In the genomic region with DNA sequence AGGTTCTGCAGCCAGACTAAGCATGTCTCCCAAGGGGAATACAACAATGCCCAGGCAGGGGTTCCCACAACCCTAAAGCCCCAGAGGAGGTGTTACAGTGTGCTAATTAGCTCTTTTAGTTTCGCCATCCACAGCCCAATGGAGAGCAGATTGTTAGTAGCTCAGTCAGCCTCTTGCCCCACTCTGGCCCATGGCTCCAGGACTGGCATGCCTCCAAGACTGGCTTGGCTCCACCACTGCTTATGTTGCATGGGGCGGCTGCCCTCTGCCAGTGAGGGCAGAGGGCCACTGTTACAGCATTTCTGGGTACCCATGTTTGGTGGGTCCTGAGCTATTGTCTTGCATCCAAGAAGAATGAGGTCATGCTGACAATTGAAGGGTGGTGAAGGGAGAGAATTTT, we compare ENCODE assay signal across 21 cellular contexts.
DNase-seq lines count a peak whose midpoint lies in the region; ATAC-seq and TF ChIP-seq lines count a peak whose summit lies in the region.
"Had no signal": no experiment of that assay in that cellular context is flagged by ENCODE, and none has a peak within 500 bp of the region (broad histone marks: within the 10 kb centered on the region; RNA-seq: fewer than 3 reads in every experiment).

No MANE protein-coding gene starts in this region.

- H3K9ac ChIP-seq in mammary epithelial cell (ENCODE audit: insufficient read depth, low read length) (no peak overlapping the region), neural progenitor cell (no peak overlapping the region), trophoblast cell (ENCODE audit: low read length) (no peak overlapping the region)

- 94% methylated on average over 2 of the region's 2 CpGs for WGBS in mammary epithelial cell (ENCODE audit: low coverage, missing lambda C conversion rate)
- WGBS in trophoblast cell (ENCODE audit: extremely low coverage, insufficient coverage, insufficient read length): no CpG with 5 or more reads among the region's 2 CpGs

- H2BK120ac ChIP-seq in trophoblast cell (ENCODE audit: insufficient read depth, low read length, poor library complexity): no peak overlapping the region

- no peak overlapping the region for H3K4ac ChIP-seq in trophoblast cell (ENCODE audit: low read depth, low read length)

- H3K4me3 ChIP-seq in mammary epithelial cell (replicated peaks in 1 of 3; ENCODE audit: insufficient read depth in 1 of 3, low read depth in 2 of 3, low read length in 3 of 3) (no peak overlapping the region), MG63 (no peak overlapping the region), neural progenitor cell (no peak overlapping the region), trophoblast cell (ENCODE audit: low read depth, low read length) (no peak overlapping the region), WERI-Rb-1 (ENCODE audit: low read depth, low read length) (no peak overlapping the region)
- H3K4me3 ChIP-seq: A549, GM12878, GM23338 had no signal

- peak; percentile 43 for ATAC-seq in stimulated activated effector memory CD8-positive, alpha-beta T cell treated with anti-CD3 and anti-CD28 coated beads, Interleukin-12 subunit alpha, Interleukin-12 subunit beta, amount 100 ng/mL, for 72 hours
- ATAC-seq: A549, GM12878, GM23338, HCT116 had no signal

- H3K36me3 ChIP-seq in mammary epithelial cell (ENCODE audit: insufficient read depth, low read length) (no peaks in the 10 kb centered on the region), MG63 (no peaks in the 10 kb centered on the region), neural progenitor cell (no peaks in the 10 kb centered on the region), trophoblast cell (ENCODE audit: control insufficient read depth in 1 of 2, insufficient read depth in 2 of 2, low read length in 2 of 2) (no peaks in the 10 kb centered on the region), WERI-Rb-1 (no peaks in the 10 kb centered on the region)

- in situ Hi-C loops in mammary epithelial cell (cut with MboI; ENCODE audit: low sequenced_read_pairs in 2 of 2): loop anchor here (25.0 kb wide), 2 partner anchors 1094 to 1119 kb away; no protein-coding TSS in a partner anchor

- dilution Hi-C loops in mammary epithelial cell (cut with HindIII; ENCODE audit: low sequenced_read_pairs): loop anchor here (25.0 kb wide), 1 partner anchor 1069 kb away; no protein-coding TSS in a partner anchor

- no peaks in the 10 kb centered on the region for H3K36me3 Mint-ChIP-seq in MCF 10A (ENCODE audit: insufficient read depth, unreplicated experiment)
- no peaks in the 10 kb centered on the region for H3K36me3 Mint-ChIP-seq in neural progenitor cell
- H3K36me3 Mint-ChIP-seq in stimulated activated effector memory CD8-positive, alpha-beta T cell treated with anti-CD3 and anti-CD28 coated beads, Interleukin-12 subunit alpha, Interleukin-12 subunit beta, amount 100 ng/mL, for 72 hours: no peaks in the 10 kb centered on the region
- H3K36me3 Mint-ChIP-seq: CD4-positive, alpha-beta memory T cell had no signal

- H3K27ac ChIP-seq in mammary epithelial cell (ENCODE audit: insufficient read depth, low read depth, low read length) (no peak overlapping the region), neural progenitor cell (no peak overlapping the region), trophoblast cell (ENCODE audit: low read depth, low read length) (no peak overlapping the region), WERI-Rb-1 (no peak overlapping the region)
- H3K27ac ChIP-seq: A549 had no signal

- H2AK5ac ChIP-seq in trophoblast cell (ENCODE audit: low read length): no peak overlapping the region

- H2BK12ac ChIP-seq in trophoblast cell (ENCODE audit: low read length): no peak overlapping the region

- no peaks in the 10 kb centered on the region for H3K79me1 ChIP-seq in trophoblast cell (ENCODE audit: low read length)

- H3K4me3 Mint-ChIP-seq in MCF 10A (ENCODE audit: unreplicated experiment) (no peak overlapping the region), neural progenitor cell (no peak overlapping the region)
- H3K4me3 Mint-ChIP-seq in stimulated activated effector memory CD8-positive, alpha-beta T cell treated with anti-CD3 and anti-CD28 coated beads, Interleukin-12 subunit alpha, Interleukin-12 subunit beta, amount 100 ng/mL, for 72 hours: no peak overlapping the region
- H3K4me3 Mint-ChIP-seq: CD4-positive, alpha-beta memory T cell; GM23338; H9 had no signal

- H3K27ac Mint-ChIP-seq in MCF 10A (ENCODE audit: low read depth, unreplicated experiment) (no peak overlapping the region), neural progenitor cell (no peak overlapping the region)
- no peak overlapping the region for H3K27ac Mint-ChIP-seq in stimulated activated effector memory CD8-positive, alpha-beta T cell treated with anti-CD3 and anti-CD28 coated beads, Interleukin-12 subunit alpha, Interleukin-12 subunit beta, amount 100 ng/mL, for 72 hours
- H3K27ac Mint-ChIP-seq: CD4-positive, alpha-beta memory T cell; GM23338 had no signal

- intact Hi-C loops in MCF 10A (cut with micrococcal nuclease): no loop called here
- intact Hi-C loops in mammary epithelial cell (cut with micrococcal nuclease): no loop called here

- H3K27me3 Mint-ChIP-seq in MCF 10A (ENCODE audit: insufficient read depth, unreplicated experiment) (peaks cover 81% of the 10 kb centered on the region), neural progenitor cell (ENCODE audit: insufficient read depth, low read depth) (peaks cover 6% of the 10 kb centered on the region)

- H2AFZ ChIP-seq in mammary epithelial cell (ENCODE audit: low read depth, low read length): no peak overlapping the region
- H2AFZ ChIP-seq in neural progenitor cell (replicated peaks): no peak overlapping the region
- H2AFZ ChIP-seq in trophoblast cell (ENCODE audit: insufficient read depth, low read length, poor library complexity): no peak overlapping the region

- BruUV-seq in MCF 10A (replicated peaks; lab: Mats Ljungman, UMichigan) (no TSS peak), mammary epithelial cell (replicated peaks; lab: Mats Ljungman, UMichigan) (no TSS peak)

- H3K4me1 Mint-ChIP-seq in MCF 10A (ENCODE audit: insufficient read depth, unreplicated experiment) (no peaks in the 10 kb centered on the region), neural progenitor cell (no peaks in the 10 kb centered on the region)
- no peaks in the 10 kb centered on the region for H3K4me1 Mint-ChIP-seq in stimulated activated effector memory CD8-positive, alpha-beta T cell treated with anti-CD3 and anti-CD28 coated beads, Interleukin-12 subunit alpha, Interleukin-12 subunit beta, amount 100 ng/mL, for 72 hours
- H3K4me1 Mint-ChIP-seq: CD4-positive, alpha-beta memory T cell had no signal

- no peak overlapping the region for H4K91ac ChIP-seq in trophoblast cell (ENCODE audit: low read depth, low read length)

- no peak overlapping the region for H3K18ac ChIP-seq in trophoblast cell (ENCODE audit: low read length)

- CTCF ChIA-PET in MCF 10A (lab: Yijun Ruan, JAX) (interaction anchor here (0.6 kb wide), 2 partner anchors 20 to 126 kb away, joined by 3 read pairs; no protein-coding TSS in a partner anchor), mammary epithelial cell (lab: Charles Lee; ENCODE audit: low non-redundant PET) (no interaction called here)

- H3K9me3 ChIP-seq in mammary epithelial cell (replicated peaks; ENCODE audit: insufficient read depth, low read length): no peaks in the 10 kb centered on the region
- H3K9me3 ChIP-seq in MG63: no peaks in the 10 kb centered on the region
- no peaks in the 10 kb centered on the region for H3K9me3 ChIP-seq in neural progenitor cell (ENCODE audit: low read depth)
- H3K9me3 ChIP-seq in trophoblast cell (ENCODE audit: insufficient read depth, low read depth, low read length): no peaks in the 10 kb centered on the region
- no peaks in the 10 kb centered on the region for H3K9me3 ChIP-seq in WERI-Rb-1 (ENCODE audit: severe bottlenecking)
- H3K9me3 ChIP-seq: A549 had no signal

- no peak overlapping the region for H3K14ac ChIP-seq in trophoblast cell (ENCODE audit: low read length)

- DNase-seq in MCF 10A (ENCODE audit: unreplicated experiment) (peak; percentile 20), mammary epithelial cell (no peak), MG63 (peak; percentile 4), neural progenitor cell (ENCODE audit: low spot score) (peak; percentile 8), trophoblast cell (no peak), WERI-Rb-1 (no peak)
- no peak for DNase-seq in stimulated activated effector memory CD8-positive, alpha-beta T cell treated with anti-CD3 and anti-CD28 coated beads, Interleukin-12 subunit alpha, Interleukin-12 subunit beta, amount 100 ng/mL, for 72 hours (ENCODE audit: low spot score in 2 of 2)
- DNase-seq: 8988T; ACHN; C1 segment of cervical spinal cord; Calu3; CD4-positive, alpha-beta memory T cell; COR-L47; DMS79; EL; GDM1; H9 had no signal

- no peak overlapping the region for H4K12ac ChIP-seq in trophoblast cell (ENCODE audit: low read depth, low read length)

- H3K4me2 ChIP-seq in mammary epithelial cell (ENCODE audit: insufficient read depth, low read depth, low read length) (no peak overlapping the region), neural progenitor cell (no peak overlapping the region), trophoblast cell (ENCODE audit: low read length) (no peak overlapping the region)
- H3K4me2 ChIP-seq: A549, GM23338 had no signal

- H3K79me2 ChIP-seq in mammary epithelial cell (ENCODE audit: insufficient read depth, low read length) (no peaks in the 10 kb centered on the region), neural progenitor cell (ENCODE audit: low read depth) (no peaks in the 10 kb centered on the region), trophoblast cell (ENCODE audit: control insufficient read depth, insufficient read depth, low read length, poor library complexity) (no peaks in the 10 kb centered on the region)

- no peaks in the 10 kb centered on the region for H4K20me1 ChIP-seq in mammary epithelial cell (ENCODE audit: insufficient read depth, low read length)
- H4K20me1 ChIP-seq in neural progenitor cell (ENCODE audit: low read depth): no peaks in the 10 kb centered on the region

- H3K23ac ChIP-seq in trophoblast cell (ENCODE audit: low read length): no peak overlapping the region

- no peak overlapping the region for H4K8ac ChIP-seq in trophoblast cell (ENCODE audit: low read depth, low read length)

- H3K4me1 ChIP-seq in mammary epithelial cell (ENCODE audit: insufficient read depth, low read length) (no peaks in the 10 kb centered on the region), neural progenitor cell (no peaks in the 10 kb centered on the region), trophoblast cell (ENCODE audit: control insufficient read depth in 1 of 2, insufficient read depth in 2 of 2, low read length in 2 of 2) (no peaks in the 10 kb centered on the region)
- H3K4me1 ChIP-seq: A549 had no signal

- no peak for TF ChIP-seq CTCF in MCF 10A (IDR thresholded peaks at IDR 0.05; ENCODE audit: unreplicated experiment)
- TF ChIP-seq CTCF in mammary epithelial cell (conservative IDR thresholded peaks at IDR 0.05 in 1 of 2, IDR thresholded peaks at IDR 0.05 in 1 of 2; ENCODE audit: extremely low read depth in 1 of 2, insufficient read depth in 1 of 2, low read depth in 1 of 2, low read length in 2 of 2): no peak
- no peak for TF ChIP-seq CTCF in neural progenitor cell (IDR thresholded peaks at IDR 0.05)
- TF ChIP-seq CTCF in WERI-Rb-1 (IDR thresholded peaks at IDR 0.05; ENCODE audit: low read depth, low read length): no peak

- H3K27me3 ChIP-seq in mammary epithelial cell (ENCODE audit: insufficient read depth, low read length) (peaks cover 2% of the 10 kb centered on the region), MG63 (no peaks in the 10 kb centered on the region), neural progenitor cell (no peaks in the 10 kb centered on the region), trophoblast cell (ENCODE audit: insufficient read depth, low read length) (no peaks in the 10 kb centered on the region), WERI-Rb-1 (ENCODE audit: insufficient read depth, low read depth, severe bottlenecking) (peaks cover 3% of the 10 kb centered on the region)

- POLR2A ChIA-PET in MCF 10A (lab: Yijun Ruan, JAX): no interaction called here

- no peaks in the 10 kb centered on the region for H3F3A ChIP-seq in neural progenitor cell (ENCODE audit: low read depth)

- H2BK5ac ChIP-seq in trophoblast cell (ENCODE audit: low read depth, low read length, poor library complexity): no peak overlapping the region

- H3K9me3 Mint-ChIP-seq in MCF 10A (ENCODE audit: unreplicated experiment) (no peaks in the 10 kb centered on the region), neural progenitor cell (no peaks in the 10 kb centered on the region)
- H3K9me3 Mint-ChIP-seq in stimulated activated effector memory CD8-positive, alpha-beta T cell treated with anti-CD3 and anti-CD28 coated beads, Interleukin-12 subunit alpha, Interleukin-12 subunit beta, amount 100 ng/mL, for 72 hours: no peaks in the 10 kb centered on the region

Comparison
In these comparisons a context has a peak if more than half of its experiments do, and no peak if none do; other contexts are left out.
1. DNase-seq: peak in MCF 10A (single experiment), MG63 (single experiment) and neural progenitor cell (single experiment); none in mammary epithelial cell (single experiment), stimulated activated effector memory CD8-positive, alpha-beta T cell treated with anti-CD3 and anti-CD28 coated beads, Interleukin-12 subunit alpha, Interleukin-12 subunit beta, amount 100 ng/mL, for 72 hours (0 of 2), trophoblast cell (0 of 2) and WERI-Rb-1 (single experiment).